Comparison of ENCODE assay signal across 31 cellular contexts in genomic region chr6:45127185-45127584, GRCh38.
DNase-seq lines count a peak whose midpoint lies in the region; ATAC-seq, FAIRE-seq and TF ChIP-seq lines count a peak whose summit lies in the region.
"Had no signal": no experiment of that assay in that cellular context is flagged by ENCODE, and none has a peak within 500 bp of the region (broad histone marks: within the 10 kb centered on the region; RNA-seq: fewer than 3 reads in every experiment).

No MANE protein-coding gene starts in this region.

- H3K4me2 ChIP-seq in HepG2 (ENCODE audit: low read depth, low read length): no peak overlapping the region
- H3K4me2 ChIP-seq: A549; BLaER1; BLaER1 treated with 17β-estradiol and CSF1 and Interleukin-3, amounts not matched to agents 10 nM and 100 nM had no signal

- POLR2A ChIA-PET in HepG2 (lab: Yijun Ruan, JAX) (no interaction called here), HEK293 (lab: Yijun Ruan, JAX) (no interaction called here)

- CTCF ChIA-PET in HepG2 (lab: Yijun Ruan, JAX; ENCODE audit: low intra/inter-chr PET ratio, low total read pairs) (no interaction called here), HEK293 (lab: Yijun Ruan, JAX) (no interaction called here)

- DNase-seq in HepG2 (ENCODE audit: low spot score) (no peak), right lobe of liver (no peak), hepatic stellate cell (ENCODE audit: low spot score) (no peak)
- DNase-seq: 8988T; ACHN; AML-193; BE2C; C1 segment of cervical spinal cord; Caco-2; Calu3; CD4-positive, alpha-beta memory T cell; CD4-positive, alpha-beta T cell; CD4-positive, CD25-positive, alpha-beta regulatory T cell; CD8-positive, alpha-beta memory T cell; CD8-positive, alpha-beta T cell; COR-L47; DMS 273 treated with DMSO at 0.1 percent for 48 hours; DMS153; DMS53; DMS79; DMS79 treated with DMSO at 0.1 percent for 48 hours; DND-41; EL had no signal

- no peak overlapping the region for H3K27ac ChIP-seq in HepG2 (ENCODE audit: extremely low read length, insufficient read depth, low read length)
- H3K27ac ChIP-seq in right lobe of liver: no peak overlapping the region
- H3K27ac ChIP-seq in HEK293 (ENCODE audit: extremely low read depth, low read depth, low read length): no peak overlapping the region
- H3K27ac ChIP-seq: 22Rv1; A549; BLaER1; BLaER1 treated with 17β-estradiol and CSF1 and Interleukin-3, amounts not matched to agents 10 nM and 100 nM; C4-2B had no signal

- TF ChIP-seq EP300 in HepG2 (IDR thresholded peaks at IDR 0.05; ENCODE audit: low read depth in 2 of 2, low read length in 2 of 2) (no peak), HepG2 (CRISPR knock-in tag; IDR thresholded peaks at IDR 0.05; ENCODE audit: borderline replicate concordance) (no peak)

- no peak for TF ChIP-seq RAD21 in HepG2 (CRISPR knock-in tag; IDR thresholded peaks at IDR 0.05)

- TF ChIP-seq CTCF in HepG2 (CRISPR knock-in tag; IDR thresholded peaks at IDR 0.05) (no peak), right lobe of liver (IDR thresholded peaks at IDR 0.05) (no peak), HEK293 (tag by site-specific recombination; IDR thresholded peaks at IDR 0.05) (no peak)

- intact Hi-C loops in HepG2 (cut with micrococcal nuclease; ENCODE audit: unreplicated experiment): no loop called here
- intact Hi-C loops in right lobe of liver (cut with DNase I): no loop called here

- no peak for FAIRE-seq in HepG2 (lab: Jason Lieb, UNC)
- FAIRE-seq: A204.1, A549, D721Med had no signal

- no peak for TF ChIP-seq POLR2A in HepG2 (IDR thresholded peaks at IDR 0.05; ENCODE audit: insufficient read depth in 1 of 2, low read depth in 2 of 2, low read length in 2 of 2)
- no peak for TF ChIP-seq POLR2A in right lobe of liver (IDR thresholded peaks at IDR 0.05)

- H3K4me1 ChIP-seq in HepG2 (ENCODE audit: insufficient read depth, low read length) (peaks cover 8% of the 10 kb centered on the region), right lobe of liver (peaks cover 0 to 2% (median 0%) of the 10 kb centered on the region in 4 donors), HEK293 (ENCODE audit: control insufficient read depth, insufficient read depth, low read length) (no peaks in the 10 kb centered on the region)
- H3K4me1 ChIP-seq: BE2C, BLaER1, Caco-2 had no signal

- 92% methylated on average over 2 of the region's 2 CpGs for WGBS in HepG2 (ENCODE audit: low lambda C conversion rate)
- WGBS in right lobe of liver (ENCODE audit: insufficient coverage, low coverage, low lambda C conversion rate, missing lambda C conversion rate): 93% methylated on average over 2 of the region's 2 CpGs

- H3K36me3 ChIP-seq in HepG2 (replicated peaks in 1 of 2; ENCODE audit: control insufficient read depth in 1 of 2, insufficient read depth in 2 of 2, low read length in 2 of 2) (no peaks in the 10 kb centered on the region), right lobe of liver (no peaks in the 10 kb centered on the region), HEK293 (ENCODE audit: control insufficient read depth in 2 of 2, insufficient read depth in 1 of 2, low read length in 2 of 2) (no peaks in the 10 kb centered on the region)
- H3K36me3 ChIP-seq: BE2C; BLaER1; BLaER1 treated with 17β-estradiol and CSF1 and Interleukin-3, amounts not matched to agents 10 nM and 100 nM had no signal

- H3K27me3 ChIP-seq in HepG2 (ENCODE audit: control insufficient read depth in 1 of 2, insufficient read depth in 2 of 2, low read length in 2 of 2) (no peaks in the 10 kb centered on the region), right lobe of liver (no peaks in the 10 kb centered on the region)
- H3K27me3 ChIP-seq: BE2C; BLaER1; BLaER1 treated with 17β-estradiol and CSF1 and Interleukin-3, amounts not matched to agents 10 nM and 100 nM had no signal

- no peaks in the 10 kb centered on the region for H4K20me1 ChIP-seq in HepG2 (ENCODE audit: insufficient read depth, low read length)
- H4K20me1 ChIP-seq: BLaER1; BLaER1 treated with 17β-estradiol and CSF1 and Interleukin-3, amounts not matched to agents 10 nM and 100 nM had no signal

- H2AFZ ChIP-seq in HepG2 (ENCODE audit: low read length): no peak overlapping the region

- H3K4me3 ChIP-seq in HepG2 (replicated peaks in 1 of 3; ENCODE audit: insufficient read depth in 1 of 3, low read depth in 2 of 3, low read length in 3 of 3) (no peak overlapping the region), right lobe of liver (no peak overlapping the region), HEK293 (ENCODE audit: low read depth, low read length) (no peak overlapping the region)
- H3K4me3 ChIP-seq: A549; BLaER1; BLaER1 treated with 17β-estradiol and CSF1 and Interleukin-3, amounts not matched to agents 10 nM and 100 nM had no signal

- H3K9me3 ChIP-seq in HepG2 (ENCODE audit: low read length): no peaks in the 10 kb centered on the region
- no peaks in the 10 kb centered on the region for H3K9me3 ChIP-seq in right lobe of liver
- H3K9me3 ChIP-seq in HEK293 (ENCODE audit: control insufficient read depth, insufficient read depth, low read depth, low read length): no peaks in the 10 kb centered on the region
- H3K9me3 ChIP-seq: A549; BE2C; BLaER1; BLaER1 treated with 17β-estradiol and CSF1 and Interleukin-3, amounts not matched to agents 10 nM and 100 nM; Caco-2 had no signal

- in situ Hi-C loops in HepG2 (cut with HindIII; ENCODE audit: extremely low pct_ligation_motif_present, low pct_unique_long_range_greater_than_20kb): no loop called here

- no peaks in the 10 kb centered on the region for H3K79me2 ChIP-seq in HepG2 (ENCODE audit: insufficient read depth, low read length)

- ATAC-seq in HepG2 (no peak), right lobe of liver (no peak)
- ATAC-seq: A549; CD8-positive, alpha-beta T cell had no signal

- BruUV-seq in HepG2 (replicated peaks; lab: Mats Ljungman, UMichigan): no TSS peak

- H3K9ac ChIP-seq in HepG2 (ENCODE audit: insufficient read depth, low read depth, low read length): no peak overlapping the region
- H3K9ac ChIP-seq: BLaER1; BLaER1 treated with 17β-estradiol and CSF1 and Interleukin-3, amounts not matched to agents 10 nM and 100 nM had no signal

TF ChIP-seq in HepG2, 621 proteins besides CTCF, POLR2A, EP300 and RAD21:
- TF ChIP-seq CREB1 (IDR thresholded peaks at IDR 0.05) (peak; percentile 59; the same call in 1 of the 2 replicates), CREB1 (CRISPR knock-in tag; IDR thresholded peaks at IDR 0.05) (no peak), ZBTB25 (CRISPR knock-in tag; IDR thresholded peaks at IDR 0.05) (no peak), ATF7 (IDR thresholded peaks at IDR 0.05) (peak; percentile 31; the same call in 1 of the 2 replicates), ATF7 (CRISPR knock-in tag; IDR thresholded peaks at IDR 0.05) (no peak)

TF ChIP-seq in HEK293, 187 proteins besides CTCF, POLR2A, EP300 and RAD21:
- TF ChIP-seq ZNF629 (tag by site-specific recombination; IDR thresholded peaks at IDR 0.05) (peak; percentile 53), ATF2 (tag by site-specific recombination; IDR thresholded peaks at IDR 0.05; ENCODE audit: low read depth) (peak; percentile 70), ZBTB21 (tag by site-specific recombination; IDR thresholded peaks at IDR 0.05) (0 out of 2 replicates have a peak, but pooled peaks have one; percentile 46), ZNF366 (tag by site-specific recombination; conservative IDR thresholded peaks at IDR 0.05) (no peak), ZNF664 (tag by site-specific recombination; IDR thresholded peaks at IDR 0.05) (0 out of 2 replicates have a peak, but pooled peaks have one; percentile 32), ZNF514 (tag by site-specific recombination; IDR thresholded peaks at IDR 0.05) (no peak)

Comparison
In these comparisons a context has a peak if more than half of its experiments do, and no peak if none do; other contexts are left out.
1. Of the 63 proteins assayed by ChIP-seq in both HepG2 and HEK293: peak only in HepG2: none; only in HEK293: ATF2, ZBTB21 and ZNF629; in both: none; in neither: 60.